ENCODE assay signal across 9 cellular contexts in the genomic region with DNA sequence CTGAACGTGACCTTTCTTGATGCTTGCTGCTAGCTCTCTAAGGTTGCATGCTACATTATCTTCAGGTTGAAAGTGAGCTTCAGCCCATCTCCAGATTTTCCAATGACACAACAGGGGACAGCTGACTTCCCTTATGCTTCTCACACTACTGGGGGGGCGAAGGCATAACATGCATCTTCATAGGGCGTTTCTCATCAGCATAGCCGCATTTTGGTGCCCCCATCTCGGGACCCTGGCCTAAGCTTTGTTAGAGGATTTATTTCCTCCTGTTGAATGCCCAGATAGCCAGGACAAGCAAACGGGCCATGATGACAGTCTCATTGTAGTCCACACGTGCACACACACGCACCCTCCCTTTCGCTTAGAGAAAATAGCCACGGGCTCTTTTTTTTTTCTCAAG. TPM values are rescaled to one million over a fixed set of nuclear protein-coding genes. Genes with fewer than 3 reads are reported as not detected.
A peak's percentile ranks its signal among the peaks of the same experiment; 100 is the strongest.
DNase-seq lines count a peak whose midpoint lies in the region; ATAC-seq, FAIRE-seq and TF ChIP-seq lines count a peak whose summit lies in the region.
"Had no signal": no experiment of that assay in that cellular context is flagged by ENCODE, and none has a peak within 500 bp of the region (broad histone marks: within the 10 kb centered on the region; RNA-seq: fewer than 3 reads in every experiment).

No MANE protein-coding gene starts in this region.

- H3K27me3 ChIP-seq in PC-3 (ENCODE audit: low read length) (no peaks in the 10 kb centered on the region), H1 (replicated peaks in 1 of 4; ENCODE audit: control insufficient read depth in 3 of 4, extremely low read depth in 1 of 4, insufficient read depth in 3 of 4, low read length in 3 of 4) (peaks cover 2 to 28% (median 18%) of the 10 kb centered on the region in 4 experiments), muscle layer of colon (ENCODE audit: control insufficient read depth in 1 of 2, insufficient read depth in 2 of 2, low read length in 2 of 2) (no peaks in the 10 kb centered on the region)

- H3K4me3 ChIP-seq in PC-3 (ENCODE audit: low read length) (peak overlapping the region; percentile 65; the same call in 1 of the 2 replicates), H1 (ENCODE audit: extremely low read depth in 1 of 4, insufficient read depth in 2 of 4, low read depth in 3 of 4, low read length in 4 of 4) (peak overlapping the region in 3 of 4 experiments; percentile 32 to 52 (median 45); a peak in 6 of 8 replicates), muscle layer of colon (ENCODE audit: low read depth in 1 of 2, low read length in 2 of 2) (peak overlapping the region; percentile 55 to 73)

- no peak overlapping the region for H3K4ac ChIP-seq in H1 (replicated peaks; ENCODE audit: insufficient read length, low read depth, low read length)

- H3K27ac ChIP-seq in PC-3 (ENCODE audit: low read length) (no peak overlapping the region), H1 (ENCODE audit: low read depth, low read length) (no peak overlapping the region), muscle layer of colon (ENCODE audit: low read depth, low read length) (peak overlapping the region; percentile 80)

- no peak overlapping the region for H4K5ac ChIP-seq in H1 (ENCODE audit: insufficient read length, low read depth, low read length)

- H3K9ac ChIP-seq in PC-3 (ENCODE audit: low read length) (0 out of 2 replicates have a peak overlapping the region, but pooled peaks have one; percentile 29), H1 (replicated peaks in 1 of 4; ENCODE audit: extremely low read depth in 1 of 4, low read depth in 3 of 4, low read length in 3 of 4) (no peak overlapping the region), muscle layer of colon (ENCODE audit: low read length) (peak overlapping the region; percentile 58)

- H3K4me2 ChIP-seq in PC-3 (ENCODE audit: low read length) (peak overlapping the region; percentile 87), H1 (ENCODE audit: insufficient read depth in 1 of 2, low read depth in 2 of 2, low read length in 2 of 2) (peak overlapping the region; percentile 75 to 82)

- no peak for TF ChIP-seq EP300 in H1 (IDR thresholded peaks at IDR 0.05; ENCODE audit: borderline replicate concordance in 1 of 2, low read depth in 2 of 2, low read length in 2 of 2)

- no peaks in the 10 kb centered on the region for H3K36me3 ChIP-seq in PC-3 (ENCODE audit: low read depth, low read length)
- H3K36me3 ChIP-seq in H1 (ENCODE audit: control insufficient read depth in 2 of 4, insufficient read depth in 4 of 4, low read length in 3 of 4): no peaks in the 10 kb centered on the region
- no peaks in the 10 kb centered on the region for H3K36me3 ChIP-seq in muscle layer of colon (ENCODE audit: insufficient read depth, low read length)

- ATAC-seq in PC-3: peak; percentile 23; the same call in 1 of the 2 replicates
- ATAC-seq: activated CD8-positive, alpha-beta T cell treated with anti-CD3 and anti-CD28 coated beads for 36 hours had no signal

- no peaks in the 10 kb centered on the region for H3K9me2 ChIP-seq in PC-3 (replicated peaks; ENCODE audit: low read length)

- H2BK20ac ChIP-seq in H1 (ENCODE audit: low read length): no peak overlapping the region

- no peak overlapping the region for H2BK120ac ChIP-seq in H1 (replicated peaks; ENCODE audit: low read depth, low read length)

- CTCF ChIA-PET in PC-3 (lab: Charles Lee) (no interaction called here), H1 (lab: Charles Lee; ENCODE audit: partially characterized antibody) (interaction anchor here (0.6 to 1.6 kb wide), 3 partner anchors 31 to 839 kb away, joined by 3 read pairs; partner anchors contain the start of gene SSPN)

- 55% methylated on average over 10 of the region's 10 CpGs; no CpG with 5 or more reads in 1 of the 2 experiments for WGBS in H1 (ENCODE audit: extremely low coverage in 1 of 2, insufficient coverage in 1 of 2, insufficient read length in 1 of 2, insufficient replicate concordance in 2 of 2, low coverage in 1 of 2, low lambda C conversion rate in 2 of 2, missing lambda C conversion rate in 1 of 2), 2 experiments

- no peak overlapping the region for H2AK5ac ChIP-seq in H1 (ENCODE audit: low read depth, low read length)

- H2BK12ac ChIP-seq in H1 (ENCODE audit: low read depth, low read length): no peak overlapping the region

- H3K9me3 ChIP-seq in PC-3 (ENCODE audit: low read length) (no peaks in the 10 kb centered on the region), H1 (ENCODE audit: insufficient read depth in 2 of 2, low read depth in 1 of 2, low read length in 1 of 2) (no peaks in the 10 kb centered on the region), muscle layer of colon (ENCODE audit: low read length) (no peaks in the 10 kb centered on the region)

- no peak overlapping the region for H3K56ac ChIP-seq in H1 (replicated peaks; ENCODE audit: insufficient read length, low read depth, low read length)

- H3F3A ChIP-seq in PC-3 (ENCODE audit: low read length, unreplicated experiment): no peaks in the 10 kb centered on the region

- H4K20me1 ChIP-seq in PC-3 (ENCODE audit: low read length): no peaks in the 10 kb centered on the region
- no peaks in the 10 kb centered on the region for H4K20me1 ChIP-seq in H1 (replicated peaks in 1 of 2; ENCODE audit: control insufficient read depth in 1 of 2, insufficient read depth in 2 of 2, low read length in 2 of 2)

- intact Hi-C loops in PC-3 (cut with micrococcal nuclease): no loop called here

- no peak for TF ChIP-seq RAD21 in H1 (IDR thresholded peaks at IDR 0.05 in 1 of 2, conservative IDR thresholded peaks at IDR 0.05 in 1 of 2; ENCODE audit: low read depth in 2 of 2, low read length in 2 of 2)

- no peak overlapping the region for H2BK5ac ChIP-seq in H1 (ENCODE audit: low read depth, low read length)

- POLR2A ChIA-PET in PC-3 (lab: Charles Lee; ENCODE audit: unreplicated experiment): interaction anchor here (0.6 kb wide), 1 partner anchor 8 kb away, joined by 12 read pairs; no protein-coding TSS in a partner anchor
- POLR2A ChIA-PET in H1 (lab: Charles Lee; ENCODE audit: partially characterized antibody): interaction anchor here (0.6 to 1.1 kb wide), 2 partner anchors 15 to 637 kb away, joined by 3 read pairs; no protein-coding TSS in a partner anchor

- H3K23me2 ChIP-seq in H1 (ENCODE audit: low read depth, low read length): peaks cover 3% of the 10 kb centered on the region; the same call in 1 of the 2 replicates

- no peak for FAIRE-seq in H1 (lab: Jason Lieb, UNC)

- H2BK15ac ChIP-seq in H1 (ENCODE audit: low read length): no peak overlapping the region

- no peak for DNase-seq in PC-3
- no peak for DNase-seq in H1 (ENCODE audit: low read depth in 1 of 2, low spot score in 2 of 2)
- peak; percentile 71 for DNase-seq in superior temporal gyrus (ENCODE audit: extremely low spot score)
- no peak for DNase-seq in kidney tubule cell (ENCODE audit: low spot score)
- DNase-seq in LoVo (ENCODE audit: low spot score): no peak
- no peak for DNase-seq in activated gamma-delta T cell (lab: John Stamatoyannopoulos, UW)
- no peak for DNase-seq in activated T-cell treated with anti-CD3 and anti-CD28 coated beads, Interleukin-2, amount 50 U/mL, for 1 hour

- no peak overlapping the region for H4K91ac ChIP-seq in H1 (replicated peaks; ENCODE audit: insufficient read length, low read length)

- no peak overlapping the region for H4K8ac ChIP-seq in H1 (ENCODE audit: extremely low read depth, insufficient read depth, low read length)

- H3K23ac ChIP-seq in H1 (ENCODE audit: insufficient read length): no peak overlapping the region

- peaks cover 12% of the 10 kb centered on the region; the same call in 1 of the 2 replicates for H3K4me1 ChIP-seq in PC-3 (ENCODE audit: insufficient read depth, low read length)
- no peaks in the 10 kb centered on the region; a peak in 3 of 7 replicates for H3K4me1 ChIP-seq in H1 (replicated peaks in 1 of 4; ENCODE audit: control insufficient read depth in 3 of 4, insufficient read depth in 4 of 4, low read length in 3 of 4)
- peaks cover 9% of the 10 kb centered on the region for H3K4me1 ChIP-seq in muscle layer of colon (ENCODE audit: insufficient read depth, low read length)

- no peaks in the 10 kb centered on the region for H3K79me2 ChIP-seq in PC-3 (ENCODE audit: low read length)
- H3K79me2 ChIP-seq in H1 (ENCODE audit: control insufficient read depth in 1 of 2, insufficient read depth in 2 of 2, low read length in 2 of 2): no peaks in the 10 kb centered on the region

- no peaks in the 10 kb centered on the region for H3K79me1 ChIP-seq in H1 (ENCODE audit: low read depth, low read length)

- peak overlapping the region; percentile 87 for H2AFZ ChIP-seq in PC-3 (ENCODE audit: low read length)
- no peak overlapping the region for H2AFZ ChIP-seq in H1 (ENCODE audit: low read length)

- no peak overlapping the region for H3K14ac ChIP-seq in H1 (ENCODE audit: insufficient read length)

- no peak for TF ChIP-seq POLR2A in H1 (IDR thresholded peaks at IDR 0.05; ENCODE audit: control extremely low read depth in 1 of 2, low read depth in 2 of 2, low read length in 2 of 2)

- no peak overlapping the region for H3K18ac ChIP-seq in H1 (ENCODE audit: extremely low read depth, low read length)

- no peak for TF ChIP-seq CTCF in PC-3 (conservative IDR thresholded peaks at IDR 0.05; ENCODE audit: low read depth, low read length)
- no peak for TF ChIP-seq CTCF in H1 (IDR thresholded peaks at IDR 0.05; ENCODE audit: control extremely low read depth in 1 of 3, insufficient read depth in 1 of 3, low read depth in 1 of 3, low read length in 3 of 3)

- BruUV-seq in PC-3 (replicated peaks; lab: Mats Ljungman, UMichigan): no TSS peak

TF ChIP-seq in H1, 55 proteins besides CTCF, POLR2A, EP300 and RAD21 (continues in another document):
- TF ChIP-seq SP4 (IDR thresholded peaks at IDR 0.05; ENCODE audit: low read length) (no peak), PHF8 (conservative IDR thresholded peaks at IDR 0.05; ENCODE audit: low read depth, low read length) (no peak), BCL11A (IDR thresholded peaks at IDR 0.05; ENCODE audit: low read depth in 2 of 2, low read length in 2 of 2) (no peak), EZH2 (IDR thresholded peaks at IDR 0.05; ENCODE audit: low read depth, low read length, severe bottlenecking) (peak; percentile 20), KDM1A (IDR thresholded peaks at IDR 0.05; ENCODE audit: borderline replicate concordance, low read length) (no peak), TCF12 (IDR thresholded peaks at IDR 0.05; ENCODE audit: low read depth, low read length) (no peak), NANOG (IDR thresholded peaks at IDR 0.05; ENCODE audit: insufficient read depth, low read depth, low read length, poor library complexity, severe bottlenecking) (no peak)

RNA-seq across cellular contexts. Expression of gene SSPN, which starts 30.7 kb away (rescaled TPM):
- total RNA-seq in PC-3 (2014; rRNA removed): 11.2 and 11.9 TPM in 2 replicates
- total RNA-seq in H1 (2021; fragmentation: NEBNext Ultra II Directional; extraction: Animal tissue kit (Norgen Biotek cat#: 25700)): 0.86 and 0.98 TPM in 2 replicates
- 1.8 and 2.9 TPM in 2 replicates for polyA plus RNA-seq in H1 (2011; rRNA removed)
- polyA plus RNA-seq in H1 (2011; cell fraction: cytosol; rRNA removed): 0.50 TPM
- polyA plus RNA-seq in H1 (2011; cell fraction: nucleus; rRNA removed): 1.9 TPM
- polyA plus RNA-seq in H1 (2012, experiment 1 of 2): 0.65 to 1.0 TPM (median 0.81 TPM) in 4 replicates
- 0.04 TPM for polyA plus RNA-seq in H1 (2012, experiment 2 of 2)
- polyA plus RNA-seq in H1 (2013, experiment 1 of 2): 1.3 TPM
- 0.66 TPM for polyA plus RNA-seq in H1 (2013, experiment 2 of 2)
- polyA minus RNA-seq in H1 (2011; rRNA and poly(A)+ RNA removed): 0.47 and 2.3 TPM in 2 replicates
- 3.0 TPM for polyA minus RNA-seq in H1 (2011; cell fraction: cytosol; rRNA and poly(A)+ RNA removed)
- polyA minus RNA-seq in H1 (2011; cell fraction: nucleus; rRNA and poly(A)+ RNA removed): 0.80 TPM
- total RNA-seq: activated CD8-positive, alpha-beta T cell treated with anti-CD3 and anti-CD28 coated beads for 36 hours had no signal

Comparison
In these comparisons a context has a peak if more than half of its experiments do, and no peak if none do; other contexts are left out.
1. H3K9ac ChIP-seq: peak in PC-3 (single experiment) and muscle layer of colon (single experiment); none in H1 (0 of 4).
2. Peak in every context shown above with its lines, with median percentiles within 50 percentile points of each other: H3K4me3 ChIP-seq.